Comparison of ENCODE assay signal across 8 cellular contexts in genomic region chr6:34888441-34888820, GRCh38. TPM values are rescaled to one million over a fixed set of nuclear protein-coding genes. Genes with fewer than 3 reads are reported as not detected.
DNase-seq lines count a peak whose midpoint lies in the region; ATAC-seq and TF ChIP-seq lines count a peak whose summit lies in the region.

No MANE protein-coding gene starts in this region.

- peak overlapping the region; percentile 92 to 98 for H3K27ac ChIP-seq in thoracic aorta

- H3K36me3 ChIP-seq in kidney epithelial cell (ENCODE audit: control insufficient read depth, insufficient read depth, low read length): no peaks in the 10 kb centered on the region
- no peaks in the 10 kb centered on the region for H3K36me3 ChIP-seq in thoracic aorta

- CTCF ChIA-PET in activated CD8-positive, alpha-beta memory T cell treated with anti-CD3 and anti-CD28 coated beads, Interleukin-2, amount 10 ng/mL, durations not matched to agents 7 days and 5 days (lab: Charles Lee): interaction anchor here (0.7 to 1.6 kb wide), 5 partner anchors 37 to 639 kb away, joined by 3 to 4 read pairs (median 3); partner anchors contain the start of gene SNRPC

- peaks cover 15% of the 10 kb centered on the region for H3K36me3 Mint-ChIP-seq in activated CD8-positive, alpha-beta memory T cell treated with anti-CD3 and anti-CD28 coated beads, Interleukin-2, amount 10 ng/mL, durations not matched to agents 7 days and 5 days
- H3K36me3 Mint-ChIP-seq in activated naive CD8-positive, alpha-beta T cell treated with anti-CD3 and anti-CD28 coated beads, Interleukin-2, amount 10 ng/mL, durations not matched to agents 7 days and 5 days: peaks cover 13% of the 10 kb centered on the region

- no peak for DNase-seq in activated CD8-positive, alpha-beta memory T cell treated with anti-CD3 and anti-CD28 coated beads, Interleukin-2, amount 10 ng/mL, durations not matched to agents 7 days and 5 days
- DNase-seq in activated CD8-positive, alpha-beta memory T cell treated with anti-CD3 and anti-CD28 coated beads, Interleukin-2, amount 50 U/mL, for 48 hours: no peak
- no peak for DNase-seq in activated naive CD8-positive, alpha-beta T cell treated with anti-CD3 and anti-CD28 coated beads, Interleukin-2, amount 10 ng/mL, durations not matched to agents 7 days and 5 days
- DNase-seq in kidney epithelial cell (ENCODE audit: low read depth) (no peak), thoracic aorta (ENCODE audit: low spot score) (no peak), dermis blood vessel endothelial cell (no peak)

- peaks cover 42% of the 10 kb centered on the region for H3K4me1 Mint-ChIP-seq in activated CD8-positive, alpha-beta memory T cell treated with anti-CD3 and anti-CD28 coated beads, Interleukin-2, amount 10 ng/mL, durations not matched to agents 7 days and 5 days
- H3K4me1 Mint-ChIP-seq in activated naive CD8-positive, alpha-beta T cell treated with anti-CD3 and anti-CD28 coated beads, Interleukin-2, amount 10 ng/mL, durations not matched to agents 7 days and 5 days: peaks cover 28% of the 10 kb centered on the region

- H3K9me3 Mint-ChIP-seq in activated CD8-positive, alpha-beta memory T cell treated with anti-CD3 and anti-CD28 coated beads, Interleukin-2, amount 10 ng/mL, durations not matched to agents 7 days and 5 days (ENCODE audit: low read depth): peaks cover 5% of the 10 kb centered on the region
- peaks cover 2% of the 10 kb centered on the region for H3K9me3 Mint-ChIP-seq in activated naive CD8-positive, alpha-beta T cell treated with anti-CD3 and anti-CD28 coated beads, Interleukin-2, amount 10 ng/mL, durations not matched to agents 7 days and 5 days

- H3K27me3 Mint-ChIP-seq in activated CD8-positive, alpha-beta memory T cell treated with anti-CD3 and anti-CD28 coated beads, Interleukin-2, amount 10 ng/mL, durations not matched to agents 7 days and 5 days: no peaks in the 10 kb centered on the region
- peaks cover 7% of the 10 kb centered on the region for H3K27me3 Mint-ChIP-seq in activated naive CD8-positive, alpha-beta T cell treated with anti-CD3 and anti-CD28 coated beads, Interleukin-2, amount 10 ng/mL, durations not matched to agents 7 days and 5 days

- H3K27ac Mint-ChIP-seq in activated CD8-positive, alpha-beta memory T cell treated with anti-CD3 and anti-CD28 coated beads, Interleukin-2, amount 10 ng/mL, durations not matched to agents 7 days and 5 days: peak overlapping the region; percentile 99
- peak overlapping the region; percentile 99 for H3K27ac Mint-ChIP-seq in activated naive CD8-positive, alpha-beta T cell treated with anti-CD3 and anti-CD28 coated beads, Interleukin-2, amount 10 ng/mL, durations not matched to agents 7 days and 5 days

- peaks cover 13 to 37% of the 10 kb centered on the region in 2 donors for H3K4me1 ChIP-seq in thoracic aorta (ENCODE audit: control insufficient read depth in 1 of 2, low read depth in 2 of 2)

- H3K27me3 ChIP-seq in kidney epithelial cell (ENCODE audit: control insufficient read depth, insufficient read depth, low read length) (no peaks in the 10 kb centered on the region), thoracic aorta (replicated peaks; ENCODE audit: insufficient read depth) (no peaks in the 10 kb centered on the region)

- no peak for ATAC-seq in activated CD8-positive, alpha-beta memory T cell treated with anti-CD3 and anti-CD28 coated beads, Interleukin-2, amount 10 ng/mL, durations not matched to agents 7 days and 5 days
- ATAC-seq in activated naive CD8-positive, alpha-beta T cell treated with anti-CD3 and anti-CD28 coated beads, Interleukin-2, amount 10 ng/mL, durations not matched to agents 7 days and 5 days (ENCODE audit: low read depth): no peak
- ATAC-seq in thoracic aorta (ENCODE audit: insufficient number of reproducible peaks, low FRiP score, low read depth) (no peak), GM21526 (IDR thresholded peaks at IDR 0.05; ENCODE audit: low FRiP score, unreplicated experiment) (no peak), HG02588 (IDR thresholded peaks at IDR 0.05; ENCODE audit: unreplicated experiment) (no peak)

- no peaks in the 10 kb centered on the region for H3K9me3 ChIP-seq in thoracic aorta

- H3K4me3 ChIP-seq in kidney epithelial cell (ENCODE audit: low read depth, low read length) (peak overlapping the region; percentile 80), thoracic aorta (peak overlapping the region; percentile 95)

- H3K4me3 Mint-ChIP-seq in activated CD8-positive, alpha-beta memory T cell treated with anti-CD3 and anti-CD28 coated beads, Interleukin-2, amount 10 ng/mL, durations not matched to agents 7 days and 5 days: peak overlapping the region; percentile 100
- H3K4me3 Mint-ChIP-seq in activated naive CD8-positive, alpha-beta T cell treated with anti-CD3 and anti-CD28 coated beads, Interleukin-2, amount 10 ng/mL, durations not matched to agents 7 days and 5 days: peak overlapping the region; percentile 99

- POLR2A ChIA-PET in activated naive CD8-positive, alpha-beta T cell treated with anti-CD3 and anti-CD28 coated beads, Interleukin-2, amount 10 ng/mL, durations not matched to agents 7 days and 5 days (lab: Charles Lee): interaction anchor here (0.6 to 3.3 kb wide), 14 partner anchors 9 to 652 kb away, joined by 3 to 24 read pairs (median 4); partner anchors contain the start of genes BLTP3A, HMGA1, ILRUN and SNRPC

- TF ChIP-seq CTCF in kidney epithelial cell (IDR thresholded peaks at IDR 0.05; ENCODE audit: insufficient read depth, low read length, poor library complexity, severe bottlenecking) (no peak), thoracic aorta (IDR thresholded peaks at IDR 0.05) (no peak)

RNA-seq across cellular contexts. Expression of gene TAF11, which starts 0.6 kb away (rescaled TPM):
- total RNA-seq in activated CD8-positive, alpha-beta memory T cell treated with anti-CD3 and anti-CD28 coated beads, Interleukin-2, amount 10 ng/mL, durations not matched to agents 7 days and 5 days: 10 to 100 TPM; 29.4 to 32.2 TPM
- total RNA-seq in activated naive CD8-positive, alpha-beta T cell treated with anti-CD3 and anti-CD28 coated beads, Interleukin-2, amount 10 ng/mL, durations not matched to agents 7 days and 5 days: 10 to 100 TPM; 30.5 to 31.0 TPM
- total RNA-seq in kidney epithelial cell (22.5 and 27.5 TPM in 2 replicates), thoracic aorta (10 to 100 TPM; 15.8 to 33.2 TPM), dermis blood vessel endothelial cell (36.8 and 47.1 TPM in 2 replicates)

RNA-seq across cellular contexts. Expression of gene ANKS1A, which starts 0.6 kb away (rescaled TPM):
- 1 to 10 TPM; 8.3 to 9.6 TPM for total RNA-seq in activated CD8-positive, alpha-beta memory T cell treated with anti-CD3 and anti-CD28 coated beads, Interleukin-2, amount 10 ng/mL, durations not matched to agents 7 days and 5 days
- total RNA-seq in activated naive CD8-positive, alpha-beta T cell treated with anti-CD3 and anti-CD28 coated beads, Interleukin-2, amount 10 ng/mL, durations not matched to agents 7 days and 5 days: 1 to 10 TPM; 8.1 to 9.3 TPM
- total RNA-seq in kidney epithelial cell (18.1 and 20.2 TPM in 2 replicates), thoracic aorta (10 to 100 TPM; 37.9 to 55.4 TPM), dermis blood vessel endothelial cell (53.6 and 75.7 TPM in 2 replicates)
